ENCODE assay signal across 25 cellular contexts in genomic region chr10:11396311-11396960, GRCh38.
"Had no signal": no experiment of that assay in that cellular context is flagged by ENCODE, and none has a peak within 500 bp of the region (broad histone marks: within the 10 kb centered on the region; RNA-seq: fewer than 3 reads in every experiment).

No MANE protein-coding gene starts in this region.

- H3K27ac Mint-ChIP-seq: activated CD4-positive, alpha-beta memory T cell treated with anti-CD3 and anti-CD28 coated beads for 36 hours; activated CD4-positive, alpha-beta T cell treated with anti-CD3 and anti-CD28 coated beads, Interleukin-2, amount 10 ng/mL, durations not matched to agents 24 days and 14 days; activated naive CD4-positive, alpha-beta T cell treated with anti-CD3 and anti-CD28 coated beads, Interleukin-2, amount 10 ng/mL, durations not matched to agents 7 days and 5 days; activated naive CD8-positive, alpha-beta T cell treated with anti-CD3 and anti-CD28 coated beads, Interleukin-2, amount 10 ng/mL, durations not matched to agents 7 days and 5 days; activated T-cell treated with anti-CD3 and anti-CD28 coated beads, Interleukin-2, amount 50 U/mL, for 24 hours; memory B cell; nephron progenitor cell had no signal

- H3K27me3 Mint-ChIP-seq: activated CD4-positive, alpha-beta memory T cell treated with anti-CD3 and anti-CD28 coated beads for 36 hours; activated T-cell treated with anti-CD3 and anti-CD28 coated beads, Interleukin-2, amount 50 U/mL, for 24 hours had no signal

- ATAC-seq: foreskin keratinocyte, pancreas, right cardiac atrium had no signal

- H3K9me3 Mint-ChIP-seq: activated CD4-positive, alpha-beta memory T cell treated with anti-CD3 and anti-CD28 coated beads for 36 hours; activated CD4-positive, alpha-beta T cell treated with anti-CD3 and anti-CD28 coated beads, Interleukin-2, amount 10 ng/mL, durations not matched to agents 24 days and 14 days; activated naive CD4-positive, alpha-beta T cell treated with anti-CD3 and anti-CD28 coated beads, Interleukin-2, amount 10 ng/mL, durations not matched to agents 7 days and 5 days; activated naive CD8-positive, alpha-beta T cell treated with anti-CD3 and anti-CD28 coated beads, Interleukin-2, amount 10 ng/mL, durations not matched to agents 7 days and 5 days; activated T-cell treated with anti-CD3 and anti-CD28 coated beads, Interleukin-2, amount 50 U/mL, for 24 hours; memory B cell had no signal

- H3K36me3 ChIP-seq: ascending aorta, cardiac muscle cell, esophagus muscularis mucosa, heart right ventricle, pancreas, transverse colon, vagina had no signal

- H3K9me3 ChIP-seq: ascending aorta, esophagus muscularis mucosa, heart right ventricle, pancreas, testis, transverse colon, vagina had no signal

- H3K4me3 Mint-ChIP-seq: activated CD4-positive, alpha-beta memory T cell treated with anti-CD3 and anti-CD28 coated beads for 36 hours; activated CD4-positive, alpha-beta T cell treated with anti-CD3 and anti-CD28 coated beads, Interleukin-2, amount 10 ng/mL, durations not matched to agents 24 days and 14 days; activated naive CD4-positive, alpha-beta T cell treated with anti-CD3 and anti-CD28 coated beads, Interleukin-2, amount 10 ng/mL, durations not matched to agents 7 days and 5 days; activated naive CD8-positive, alpha-beta T cell treated with anti-CD3 and anti-CD28 coated beads, Interleukin-2, amount 10 ng/mL, durations not matched to agents 7 days and 5 days; activated T-cell treated with anti-CD3 and anti-CD28 coated beads, Interleukin-2, amount 50 U/mL, for 24 hours; brain; memory B cell; nephron progenitor cell had no signal

- H3K27me3 ChIP-seq: ascending aorta, cardiac muscle cell, esophagus muscularis mucosa, foreskin keratinocyte, testis, transverse colon, vagina had no signal

- H3K4me3 ChIP-seq: ascending aorta, cardiac muscle cell, esophagus muscularis mucosa, heart right ventricle, pancreas, testis, transverse colon, vagina had no signal

- H3K36me3 Mint-ChIP-seq: activated CD4-positive, alpha-beta memory T cell treated with anti-CD3 and anti-CD28 coated beads for 36 hours; activated naive CD4-positive, alpha-beta T cell treated with anti-CD3 and anti-CD28 coated beads, Interleukin-2, amount 10 ng/mL, durations not matched to agents 7 days and 5 days; activated naive CD8-positive, alpha-beta T cell treated with anti-CD3 and anti-CD28 coated beads, Interleukin-2, amount 10 ng/mL, durations not matched to agents 7 days and 5 days; brain; memory B cell had no signal

- H3K27ac ChIP-seq: ascending aorta, cardiac muscle cell, esophagus muscularis mucosa, foreskin keratinocyte, heart right ventricle, pancreas, testis, transverse colon, vagina had no signal

- H3K4me1 ChIP-seq: ascending aorta, esophagus muscularis mucosa, foreskin keratinocyte, pancreas, testis, transverse colon, vagina had no signal

- DNase-seq: activated CD4-positive, alpha-beta memory T cell treated with anti-CD3 and anti-CD28 coated beads for 36 hours; activated CD4-positive, alpha-beta T cell treated with anti-CD3 and anti-CD28 coated beads, Interleukin-2, amount 10 ng/mL, durations not matched to agents 24 days and 14 days; activated CD4-positive, CD25-positive, alpha-beta regulatory T cell treated with anti-CD3 and anti-CD28 coated beads, Interleukin-2, amount 50 U/mL, for 72 hours; activated CD8-positive, alpha-beta memory T cell treated with anti-CD3 and anti-CD28 coated beads, Interleukin-2, amount 50 U/mL, for 4 hours; activated gamma-delta T cell; activated naive CD4-positive, alpha-beta T cell treated with anti-CD3 and anti-CD28 coated beads, Interleukin-2, amount 10 ng/mL, durations not matched to agents 7 days and 5 days; activated naive CD8-positive, alpha-beta T cell treated with anti-CD3 and anti-CD28 coated beads, Interleukin-2, amount 10 ng/mL, durations not matched to agents 7 days and 5 days; activated T-cell treated with anti-CD3 and anti-CD28 coated beads, Interleukin-2, amount 50 U/mL, for 24 hours; cortex of kidney; foreskin keratinocyte; heart right ventricle; nephron progenitor cell; pancreas; right cardiac atrium; stimulated activated CD4-positive, alpha-beta T cell treated with anti-CD3 and anti-CD28 coated beads, Interleukin-2, amount 100 ng/mL, for 48 hours; stimulated activated naive CD4-positive, alpha-beta T cell treated with Interleukin-2 at 50 U/mL for 16 hours; T-helper 2 cell; testis; transverse colon had no signal
